In genomic region chr2:621303-622099, GRCh38 we compare ENCODE assay signal across 26 cellular contexts.
"Had no signal": no experiment of that assay in that cellular context is flagged by ENCODE, and none has a peak within 500 bp of the region (broad histone marks: within the 10 kb centered on the region; RNA-seq: fewer than 3 reads in every experiment).

No MANE protein-coding gene starts in this region.

- DNase-seq: activated CD4-positive, alpha-beta memory T cell treated with anti-CD3 and anti-CD28 coated beads, Interleukin-2, amount 10 ng/mL, durations not matched to agents 7 days and 5 days; activated CD4-positive, alpha-beta T cell treated with anti-CD3 and anti-CD28 coated beads for 48 hours; activated gamma-delta T cell treated with Interleukin-2 at 50 U/mL for 16 hours; activated naive CD4-positive, alpha-beta T cell treated with anti-CD3 and anti-CD28 coated beads, Interleukin-2, amount 50 U/mL, for 16 hours; activated T-cell treated with anti-CD3 and anti-CD28 coated beads, Interleukin-2, amount 50 U/mL, for 24 hours; amniotic stem cell; caudate nucleus; esophagus squamous epithelium; foreskin melanocyte; left ventricle myocardium inferior; mucosa of descending colon; ovary; retina; sigmoid colon; small intestine; stimulated activated CD4-positive, alpha-beta T cell treated with anti-CD3 and anti-CD28 coated beads, Interleukin-2, amount 100 ng/mL, for 24 hours; stimulated activated naive CD4-positive, alpha-beta T cell; T-helper 17 cell; T1000; tibial artery; WERI-Rb-1 had no signal

- ATAC-seq: activated CD4-positive, CD25-positive, alpha-beta regulatory T cell treated with anti-CD3 and anti-CD28 coated beads, Interleukin-2, amount 50 U/mL, for 24 hours; mucosa of descending colon; T-helper 17 cell had no signal

- H3K4me3 Mint-ChIP-seq: activated CD4-positive, alpha-beta memory T cell treated with anti-CD3 and anti-CD28 coated beads, Interleukin-2, amount 10 ng/mL, durations not matched to agents 7 days and 5 days; activated T-cell treated with anti-CD3 and anti-CD28 coated beads, Interleukin-2, amount 50 U/mL, for 24 hours; nephron; T-helper 17 cell had no signal

- H3K9me3 Mint-ChIP-seq: activated CD4-positive, alpha-beta memory T cell treated with anti-CD3 and anti-CD28 coated beads, Interleukin-2, amount 10 ng/mL, durations not matched to agents 7 days and 5 days; activated T-cell treated with anti-CD3 and anti-CD28 coated beads, Interleukin-2, amount 50 U/mL, for 24 hours had no signal

- H3K4me1 ChIP-seq: left ventricle myocardium inferior, sigmoid colon, suprapubic skin, tibial artery had no signal

- H3K27me3 Mint-ChIP-seq: activated CD4-positive, alpha-beta memory T cell treated with anti-CD3 and anti-CD28 coated beads, Interleukin-2, amount 10 ng/mL, durations not matched to agents 7 days and 5 days; progenitor cell of endocrine pancreas had no signal

- H3K27me3 ChIP-seq: neutrophil, ovary, sigmoid colon, suprapubic skin, tibial artery had no signal

- H3K9me3 ChIP-seq: mucosa of descending colon, neutrophil, ovary, sigmoid colon, suprapubic skin had no signal

- H3K27ac Mint-ChIP-seq: activated CD4-positive, alpha-beta memory T cell treated with anti-CD3 and anti-CD28 coated beads, Interleukin-2, amount 10 ng/mL, durations not matched to agents 7 days and 5 days; activated T-cell treated with anti-CD3 and anti-CD28 coated beads, Interleukin-2, amount 50 U/mL, for 24 hours; progenitor cell of endocrine pancreas; T-helper 17 cell had no signal

- H3K4me3 ChIP-seq: esophagus squamous epithelium, left ventricle myocardium inferior, mucosa of descending colon, ovary, sigmoid colon, suprapubic skin, tibial artery had no signal

- H3K27ac ChIP-seq: esophagus squamous epithelium, left ventricle myocardium inferior, neutrophil, ovary, sigmoid colon, suprapubic skin, tibial artery, WERI-Rb-1 had no signal

- H3K36me3 ChIP-seq: esophagus squamous epithelium, left ventricle myocardium inferior, neutrophil, ovary, sigmoid colon, suprapubic skin, tibial artery, WERI-Rb-1 had no signal

- H3K4me1 Mint-ChIP-seq: activated CD4-positive, alpha-beta memory T cell treated with anti-CD3 and anti-CD28 coated beads, Interleukin-2, amount 10 ng/mL, durations not matched to agents 7 days and 5 days; T-helper 17 cell had no signal
